In genomic region chr17:77237232-77238008, GRCh38 we compare ENCODE assay signal across 29 cellular contexts.
DNase-seq lines count a peak whose midpoint lies in the region; ATAC-seq and TF ChIP-seq lines count a peak whose summit lies in the region.
"Had no signal": no experiment of that assay in that cellular context is flagged by ENCODE, and none has a peak within 500 bp of the region (broad histone marks: within the 10 kb centered on the region; RNA-seq: fewer than 3 reads in every experiment).

No MANE protein-coding gene starts in this region.

- no peaks in the 10 kb centered on the region for H3K36me3 Mint-ChIP-seq in CD4-positive, alpha-beta T cell (ENCODE audit: low read depth)
- H3K36me3 Mint-ChIP-seq: CD4-positive, alpha-beta memory T cell; neural progenitor cell; WTC11 had no signal

- peak overlapping the region; percentile 20 for H3K4me3 Mint-ChIP-seq in CD4-positive, alpha-beta T cell
- H3K4me3 Mint-ChIP-seq: neural progenitor cell; stimulated activated memory B cell treated with anti-CD40 and anti-IgM and Interleukin-4, amounts not matched to agents 10 μg/mL and 1 μg/mL and 100 μg/mL, for 72 hours; WTC11 had no signal

- H3K36me3 ChIP-seq in WERI-Rb-1 (no peaks in the 10 kb centered on the region), lower lobe of right lung (no peaks in the 10 kb centered on the region)
- H3K36me3 ChIP-seq: breast epithelium, neural progenitor cell had no signal

- H3K9me3 Mint-ChIP-seq in CD4-positive, alpha-beta T cell, result no peaks in the 10 kb centered on the region
- H3K9me3 Mint-ChIP-seq: CD4-positive, alpha-beta memory T cell; neural progenitor cell had no signal

- TF ChIP-seq CTCF in CD4-positive, alpha-beta T cell (IDR thresholded peaks at IDR 0.05), result no peak
- no peak for TF ChIP-seq CTCF in WERI-Rb-1 (IDR thresholded peaks at IDR 0.05; ENCODE audit: low read depth, low read length)
- TF ChIP-seq CTCF in lower lobe of right lung (IDR thresholded peaks at IDR 0.05), result no peak

- ATAC-seq in CD4-positive, alpha-beta T cell (ENCODE audit: poor library complexity), result no peak
- ATAC-seq in lower lobe of right lung (no peak), HG03095 (IDR thresholded peaks at IDR 0.05; ENCODE audit: unreplicated experiment) (no peak)
- ATAC-seq: PC-3; sciatic nerve; stimulated activated memory B cell treated with anti-CD40 and anti-IgM and Interleukin-4, amounts not matched to agents 10 μg/mL and 1 μg/mL and 100 μg/mL, for 72 hours; WTC11 had no signal

- no peak overlapping the region for H3K4me3 ChIP-seq in WERI-Rb-1 (ENCODE audit: low read depth, low read length)
- H3K4me3 ChIP-seq in lower lobe of right lung, result no peak overlapping the region
- H3K4me3 ChIP-seq: breast epithelium, neural progenitor cell had no signal

- CTCF ChIA-PET in CD4-positive, alpha-beta T cell (lab: Charles Lee), result no interaction called here

- H3K27ac ChIP-seq in CD4-positive, alpha-beta T cell (ENCODE audit: low read depth, low read length), result no peak overlapping the region
- H3K27ac ChIP-seq in WERI-Rb-1 (peak overlapping the region; percentile 87), lower lobe of right lung (no peak overlapping the region)
- H3K27ac ChIP-seq: breast epithelium, KMS-11, neural progenitor cell had no signal

- H3K9me3 ChIP-seq in CD4-positive, alpha-beta T cell (ENCODE audit: control insufficient read depth, low read length), result no peaks in the 10 kb centered on the region
- no peaks in the 10 kb centered on the region for H3K9me3 ChIP-seq in WERI-Rb-1 (ENCODE audit: severe bottlenecking)
- H3K9me3 ChIP-seq in lower lobe of right lung, result no peaks in the 10 kb centered on the region
- H3K9me3 ChIP-seq: breast epithelium had no signal

- no peaks in the 10 kb centered on the region for H3K27me3 ChIP-seq in CD4-positive, alpha-beta T cell (ENCODE audit: control insufficient read depth, insufficient read depth, low read length)
- H3K27me3 ChIP-seq in WERI-Rb-1 (ENCODE audit: insufficient read depth, low read depth, severe bottlenecking) (no peaks in the 10 kb centered on the region), lower lobe of right lung (ENCODE audit: low read depth) (no peaks in the 10 kb centered on the region)
- H3K27me3 ChIP-seq: breast epithelium, neural progenitor cell had no signal

- peaks cover 5% of the 10 kb centered on the region for H3K4me1 Mint-ChIP-seq in CD4-positive, alpha-beta T cell (ENCODE audit: low read depth)

- no peaks in the 10 kb centered on the region for H3K27me3 Mint-ChIP-seq in CD4-positive, alpha-beta T cell
- H3K27me3 Mint-ChIP-seq: stimulated activated memory B cell treated with anti-CD40 and anti-IgM and Interleukin-4, amounts not matched to agents 10 μg/mL and 1 μg/mL and 100 μg/mL, for 72 hours had no signal

- peaks cover 17% of the 10 kb centered on the region for H3K4me1 ChIP-seq in lower lobe of right lung
- H3K4me1 ChIP-seq: breast epithelium, neural progenitor cell had no signal

- intact Hi-C loops in CD4-positive, alpha-beta T cell (cut with DNase I, micrococcal nuclease), result no loop called here
- intact Hi-C loops in lower lobe of right lung (cut with DNase I), result no loop called here

- no peak overlapping the region for H3K27ac Mint-ChIP-seq in CD4-positive, alpha-beta T cell
- H3K27ac Mint-ChIP-seq: activated naive CD4-positive, alpha-beta T cell treated with anti-CD3 and anti-CD28 coated beads, Interleukin-2, amount 50 U/mL, for 72 hours; neural progenitor cell; stimulated activated memory B cell treated with anti-CD40 and anti-IgM and Interleukin-4, amounts not matched to agents 10 μg/mL and 1 μg/mL and 100 μg/mL, for 72 hours; WTC11 had no signal

- DNase-seq in NCI-H146 (lab: John Stamatoyannopoulos, UW) (peak; percentile 19), NCI-H146 treated with DMSO at 0.1 percent for 48 hours (lab: John Stamatoyannopoulos, UW; ENCODE audit: unreplicated experiment) (no peak), WERI-Rb-1 (peak; percentile 88), lower lobe of right lung (peak; percentile 34), SK-N-DZ (ENCODE audit: low spot score) (no peak), ureter (ENCODE audit: low spot score) (no peak)
- DNase-seq in CD4-positive, alpha-beta T cell, result no peak
- DNase-seq: activated CD4-positive, alpha-beta T cell treated with anti-CD3 and anti-CD28 coated beads, Interleukin-2, amount 50 U/mL, for 4 hours; activated CD8-positive, alpha-beta memory T cell treated with anti-CD3 and anti-CD28 coated beads, Interleukin-2, amount 50 U/mL, for 4 hours; CD4-positive, alpha-beta memory T cell; DMS79; effector CD4-positive, alpha-beta T cell; GF-D8; HCEC 1CT; islet precursor cell; MM.1S; NCI-H2081 treated with DMSO at 0.1 percent for 48 hours; NCI-H446 treated with DMSO at 0.1 percent for 48 hours; PC-3; SIG-M5; stimulated activated CD4-positive, alpha-beta T cell treated with anti-CD3 and anti-CD28 coated beads, Interleukin-4, amount 100 ng/mL, for 24 hours had no signal

- POLR2A ChIA-PET in CD4-positive, alpha-beta T cell (lab: Charles Lee), result no interaction called here

Comparison
In these comparisons a context has a peak if more than half of its experiments do, and no peak if none do; other contexts are left out.
1. DNase-seq: peak in NCI-H146 (single experiment), WERI-Rb-1 (single experiment) and lower lobe of right lung (single experiment); none in NCI-H146 treated with DMSO at 0.1 percent for 48 hours (single experiment), CD4-positive, alpha-beta T cell (0 of 10), SK-N-DZ (single experiment) and ureter (single experiment).